Comparison of ENCODE assay signal across 8 cellular contexts in the genomic region with DNA sequence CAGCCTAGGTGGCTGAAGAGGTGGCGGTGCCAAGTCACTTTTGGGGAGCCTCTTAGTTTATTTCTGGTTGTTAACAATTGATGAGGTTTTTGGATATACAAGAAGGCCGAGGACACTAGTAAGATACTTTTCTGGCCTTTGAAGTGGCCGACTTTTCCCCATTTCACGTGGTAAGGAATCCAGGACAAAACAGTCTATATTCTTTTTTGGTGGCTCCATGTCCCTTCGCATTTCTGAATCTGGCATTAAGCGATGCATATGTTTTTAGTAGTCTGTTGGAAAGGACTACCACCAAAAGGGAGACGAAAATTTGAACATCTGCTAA. TPM values are rescaled to one million over a fixed set of nuclear protein-coding genes. Genes with fewer than 3 reads are reported as not detected.
A peak's percentile ranks its signal among the peaks of the same experiment; 100 is the strongest.
DNase-seq lines count a peak whose midpoint lies in the region; TF ChIP-seq lines count a peak whose summit lies in the region.

No MANE protein-coding gene starts in this region.

- H3F3A ChIP-seq in DOHH2 (ENCODE audit: control insufficient read depth, insufficient read depth), result peaks cover 11% of the 10 kb centered on the region
- peaks cover 9% of the 10 kb centered on the region for H3F3A ChIP-seq in PC-9 (ENCODE audit: insufficient read depth, low read depth)

- peaks cover 8% of the 10 kb centered on the region for H3K36me3 Mint-ChIP-seq in progenitor cell of endocrine pancreas (ENCODE audit: insufficient read depth)

- peak overlapping the region; percentile 82 for H3K4me2 ChIP-seq in DOHH2 (ENCODE audit: low read length)
- H3K4me2 ChIP-seq in PC-9, result peak overlapping the region; percentile 57

- peak overlapping the region; percentile 37 for H3K27ac Mint-ChIP-seq in progenitor cell of endocrine pancreas

- H3K27ac ChIP-seq in DOHH2 (ENCODE audit: low read depth, low read length) (peak overlapping the region; percentile 25; the same call in 1 of the 2 replicates), PC-9 (no peak overlapping the region)

- TSS peak; percentile 23 for BruUV-seq in PC-9 (replicated peaks; lab: Mats Ljungman, UMichigan)

- TF ChIP-seq CTCF in DOHH2 (IDR thresholded peaks at IDR 0.05; ENCODE audit: low read depth, low read length, poor library complexity, severe bottlenecking) (no peak), PC-9 (conservative IDR thresholded peaks at IDR 0.05) (no peak), epithelial cell of proximal tubule (conservative IDR thresholded peaks at IDR 0.05; ENCODE audit: low read depth, low read length) (no peak), progenitor cell of endocrine pancreas (IDR thresholded peaks at IDR 0.05; ENCODE audit: unreplicated experiment) (no peak)

- CTCF ChIA-PET in PC-9 (lab: Charles Lee), result no interaction called here

- H3K9me3 ChIP-seq in DOHH2 (ENCODE audit: control insufficient read depth, insufficient read depth, low read length) (no peaks in the 10 kb centered on the region), PC-9 (ENCODE audit: insufficient read depth, low read depth) (no peaks in the 10 kb centered on the region)

- H3K4me1 ChIP-seq in DOHH2 (ENCODE audit: control insufficient read depth, low read length), result peaks cover 36% of the 10 kb centered on the region
- H3K4me1 ChIP-seq in PC-9 (replicated peaks; ENCODE audit: insufficient read depth), result peaks cover 14% of the 10 kb centered on the region

- H3K9me2 ChIP-seq in DOHH2 (replicated peaks; ENCODE audit: control insufficient read depth, low read length), result no peaks in the 10 kb centered on the region
- no peaks in the 10 kb centered on the region for H3K9me2 ChIP-seq in PC-9 (ENCODE audit: insufficient read depth)

- H3K79me2 ChIP-seq in DOHH2 (ENCODE audit: control insufficient read depth, low read length), result peaks cover 47% of the 10 kb centered on the region
- H3K79me2 ChIP-seq in PC-9 (ENCODE audit: low read depth), result peaks cover 34% of the 10 kb centered on the region

- no peaks in the 10 kb centered on the region for H3K27me3 Mint-ChIP-seq in progenitor cell of endocrine pancreas

- H3K27me3 ChIP-seq in DOHH2 (ENCODE audit: control insufficient read depth, low read length), result no peaks in the 10 kb centered on the region
- no peaks in the 10 kb centered on the region for H3K27me3 ChIP-seq in PC-9 (ENCODE audit: insufficient read depth, low read depth)

- H2AFZ ChIP-seq in PC-9, result no peak overlapping the region

- H3K36me3 ChIP-seq in DOHH2 (ENCODE audit: control insufficient read depth, low read length) (peaks cover 51% of the 10 kb centered on the region), PC-9 (ENCODE audit: low read depth) (no peaks in the 10 kb centered on the region)

- H3K4me3 ChIP-seq in DOHH2 (ENCODE audit: low read length), result peak overlapping the region; percentile 76
- no peak overlapping the region; the same call in 1 of the 2 replicates for H3K4me3 ChIP-seq in PC-9
- H3K4me3 ChIP-seq in epithelial cell of proximal tubule (ENCODE audit: low read depth, low read length), result peak overlapping the region; percentile 72

- intact Hi-C loops in PC-9 (cut with micrococcal nuclease; ENCODE audit: unreplicated experiment), result no loop called here

- peaks cover 14% of the 10 kb centered on the region for H3K4me1 Mint-ChIP-seq in progenitor cell of endocrine pancreas (ENCODE audit: low read depth)

- DNase-seq in PC-9 (no peak), epithelial cell of proximal tubule (ENCODE audit: low read depth) (no peak), progenitor cell of endocrine pancreas (ENCODE audit: low spot score, unreplicated experiment) (no peak), NCI-H748 treated with DMSO at 0.1 percent for 48 hours (lab: John Stamatoyannopoulos, UW) (no peak), GDM1 (lab: John Stamatoyannopoulos, UW) (no peak), NCI-H187 (lab: John Stamatoyannopoulos, UW) (no peak)
- DNase-seq in activated CD4-positive, CD25-positive, alpha-beta regulatory T cell treated with anti-CD3 and anti-CD28 coated beads, Interleukin-2, amount 50 U/mL, for 72 hours, result no peak

- H4K20me1 ChIP-seq in DOHH2 (ENCODE audit: control insufficient read depth, insufficient read depth, low read depth, low read length) (peaks cover 5% of the 10 kb centered on the region; the same call in 1 of the 2 replicates), PC-9 (ENCODE audit: insufficient read depth) (no peaks in the 10 kb centered on the region)

- POLR2A ChIA-PET in PC-9 (lab: Charles Lee; ENCODE audit: unreplicated experiment), result no interaction called here

- peak overlapping the region; percentile 68 for H3K4me3 Mint-ChIP-seq in progenitor cell of endocrine pancreas (ENCODE audit: low read depth)

- no peaks in the 10 kb centered on the region for H3K9me3 Mint-ChIP-seq in progenitor cell of endocrine pancreas (ENCODE audit: low read depth)

RNA-seq across cellular contexts. Expression of gene MLLT10, which starts 1.4 kb away (rescaled TPM):
- total RNA-seq in PC-9 (2021) (39.6 and 48.4 TPM in 2 replicates), epithelial cell of proximal tubule (15.5 and 15.8 TPM in 2 replicates), progenitor cell of endocrine pancreas (55.7 and 65.6 TPM in 2 replicates)

RNA-seq across cellular contexts. Expression of gene SKIDA1, which starts 10.0 kb away (rescaled TPM):
- total RNA-seq in PC-9 (2021) (0.65 and 1.1 TPM in 2 replicates), epithelial cell of proximal tubule (0.52 and 1.4 TPM in 2 replicates), progenitor cell of endocrine pancreas (13.6 and 15.3 TPM in 2 replicates)
